1 cellular context compared by ENCODE assay signal in genomic region chr5:115544371-115545064, GRCh38.
A peak's percentile ranks its signal among the peaks of the same experiment; 100 is the strongest.
TF ChIP-seq lines count a peak whose summit lies in the region.

A gene with protein sequence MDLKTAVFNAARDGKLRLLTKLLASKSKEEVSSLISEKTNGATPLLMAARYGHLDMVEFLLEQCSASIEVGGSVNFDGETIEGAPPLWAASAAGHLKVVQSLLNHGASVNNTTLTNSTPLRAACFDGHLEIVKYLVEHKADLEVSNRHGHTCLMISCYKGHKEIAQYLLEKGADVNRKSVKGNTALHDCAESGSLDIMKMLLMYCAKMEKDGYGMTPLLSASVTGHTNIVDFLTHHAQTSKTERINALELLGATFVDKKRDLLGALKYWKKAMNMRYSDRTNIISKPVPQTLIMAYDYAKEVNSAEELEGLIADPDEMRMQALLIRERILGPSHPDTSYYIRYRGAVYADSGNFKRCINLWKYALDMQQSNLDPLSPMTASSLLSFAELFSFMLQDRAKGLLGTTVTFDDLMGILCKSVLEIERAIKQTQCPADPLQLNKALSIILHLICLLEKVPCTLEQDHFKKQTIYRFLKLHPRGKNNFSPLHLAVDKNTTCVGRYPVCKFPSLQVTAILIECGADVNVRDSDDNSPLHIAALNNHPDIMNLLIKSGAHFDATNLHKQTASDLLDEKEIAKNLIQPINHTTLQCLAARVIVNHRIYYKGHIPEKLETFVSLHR (minus strand): TSS chr5:115544775. CDS start chr5:115543493, 1,282 bp downstream.

TF ChIP-seq in HepG2, 621 proteins besides CTCF, POLR2A, EP300 and RAD21 (continued from another document and continues in another):
- TF ChIP-seq, protein P1, sequence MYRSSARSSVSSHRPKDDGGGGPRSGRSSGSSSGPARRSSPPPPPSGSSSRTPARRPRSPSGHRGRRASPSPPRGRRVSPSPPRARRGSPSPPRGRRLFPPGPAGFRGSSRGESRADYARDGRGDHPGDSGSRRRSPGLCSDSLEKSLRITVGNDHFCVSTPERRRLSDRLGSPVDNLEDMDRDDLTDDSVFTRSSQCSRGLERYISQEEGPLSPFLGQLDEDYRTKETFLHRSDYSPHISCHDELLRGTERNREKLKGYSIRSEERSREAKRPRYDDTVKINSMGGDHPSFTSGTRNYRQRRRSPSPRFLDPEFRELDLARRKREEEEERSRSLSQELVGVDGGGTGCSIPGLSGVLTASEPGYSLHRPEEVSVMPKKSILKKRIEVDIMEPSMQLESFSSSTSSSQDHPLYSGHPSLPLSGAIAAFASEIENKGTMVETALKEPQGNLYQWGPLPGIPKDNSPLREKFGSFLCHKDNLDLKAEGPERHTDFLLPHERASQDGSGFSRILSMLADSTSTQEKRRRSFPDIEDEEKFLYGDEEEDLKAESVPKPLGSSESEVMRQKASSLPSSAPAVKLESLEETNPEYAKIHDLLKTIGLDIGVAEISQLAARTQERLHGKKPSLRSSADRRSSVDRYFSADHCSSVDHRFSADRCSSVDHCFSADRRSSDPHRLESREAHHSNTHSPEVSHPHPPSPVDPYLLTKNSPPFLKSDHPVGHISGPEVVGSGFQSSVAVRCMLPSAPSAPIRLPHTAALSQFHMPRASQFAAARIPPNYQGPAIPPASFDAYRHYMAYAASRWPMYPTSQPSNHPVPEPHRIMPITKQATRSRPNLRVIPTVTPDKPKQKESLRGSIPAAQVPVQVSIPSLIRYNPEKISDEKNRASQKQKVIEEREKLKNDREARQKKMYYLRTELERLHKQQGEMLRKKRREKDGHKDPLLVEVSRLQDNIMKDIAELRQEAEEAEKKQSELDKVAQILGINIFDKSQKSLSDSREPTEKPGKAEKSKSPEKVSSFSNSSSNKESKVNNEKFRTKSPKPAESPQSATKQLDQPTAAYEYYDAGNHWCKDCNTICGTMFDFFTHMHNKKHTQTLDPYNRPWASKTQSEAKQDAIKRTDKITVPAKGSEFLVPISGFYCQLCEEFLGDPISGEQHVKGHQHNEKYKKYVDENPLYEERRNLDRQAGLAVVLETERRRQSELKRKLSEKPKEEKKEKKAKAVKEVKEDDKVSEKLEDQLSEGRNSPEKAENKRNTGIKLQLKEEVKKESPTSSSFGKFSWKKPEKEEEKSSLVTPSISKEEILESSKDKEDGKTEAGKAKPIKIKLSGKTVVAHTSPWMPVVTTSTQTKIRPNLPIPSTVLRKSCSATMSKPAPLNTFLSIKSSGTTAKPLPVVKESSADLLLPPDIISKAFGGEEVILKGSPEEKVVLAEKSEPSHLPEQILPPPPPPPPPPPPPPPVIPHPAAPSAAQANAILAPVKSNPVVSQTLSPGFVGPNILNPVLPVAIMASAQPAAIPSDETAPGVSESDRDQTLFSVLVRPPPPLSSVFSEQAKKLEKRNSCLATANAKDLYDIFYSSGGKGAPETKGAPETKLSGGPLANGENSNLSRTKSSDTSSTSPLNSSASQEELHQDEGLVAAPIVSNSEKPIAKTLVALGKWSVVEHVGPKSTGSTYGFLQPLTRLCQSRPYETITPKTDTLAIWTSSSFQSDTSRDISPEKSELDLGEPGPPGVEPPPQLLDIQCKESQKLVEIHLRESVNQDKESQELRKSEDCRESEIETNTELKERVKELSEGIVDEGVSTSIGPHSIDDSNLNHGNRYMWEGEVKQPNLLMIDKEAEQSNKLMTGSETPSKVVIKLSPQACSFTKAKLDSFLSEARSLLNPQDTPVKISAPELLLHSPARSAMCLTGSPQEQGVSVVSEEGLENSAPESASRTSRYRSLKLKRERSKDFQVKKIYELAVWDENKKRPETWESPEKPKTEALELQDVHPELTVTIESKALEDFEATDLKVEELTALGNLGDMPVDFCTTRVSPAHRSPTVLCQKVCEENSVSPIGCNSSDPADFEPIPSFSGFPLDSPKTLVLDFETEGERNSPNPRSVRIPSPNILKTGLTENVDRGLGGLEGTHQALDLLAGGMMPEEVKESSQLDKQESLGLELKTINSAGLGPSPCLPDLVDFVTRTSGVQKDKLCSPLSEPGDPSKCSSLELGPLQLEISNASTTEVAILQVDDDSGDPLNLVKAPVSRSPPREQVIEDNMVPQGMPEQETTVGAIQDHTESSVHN (CRISPR knock-in tag; IDR thresholded peaks at IDR 0.05) = no peak
- TF ChIP-seq ZSCAN9 (CRISPR knock-in tag; IDR thresholded peaks at IDR 0.05; ENCODE audit: borderline replicate concordance) (no peak; the same call in 1 of the 2 replicates), CC2D1A (CRISPR knock-in tag; IDR thresholded peaks at IDR 0.05) (no peak), ZNF460 (CRISPR knock-in tag; IDR thresholded peaks at IDR 0.05; ENCODE audit: borderline replicate concordance) (no peak), IKZF4 (CRISPR knock-in tag; IDR thresholded peaks at IDR 0.05; ENCODE audit: borderline replicate concordance, low read depth, not compliant biosample characterization) (peak; percentile 88), HOMEZ (CRISPR knock-in tag; IDR thresholded peaks at IDR 0.05; ENCODE audit: low read depth) (peak; percentile 39; the same call in 1 of the 2 replicates), ZNF564 (CRISPR knock-in tag; IDR thresholded peaks at IDR 0.05) (peak; percentile 79; the same call in 1 of the 2 replicates), TFAP4 (IDR thresholded peaks at IDR 0.05; ENCODE audit: borderline replicate concordance, low read depth) (peak; percentile 38; the same call in 1 of the 2 replicates), ZNF614 (CRISPR knock-in tag; IDR thresholded peaks at IDR 0.05; ENCODE audit: borderline replicate concordance) (peak; percentile 80; the same call in 1 of the 2 replicates), ZSCAN22 (CRISPR knock-in tag; IDR thresholded peaks at IDR 0.05) (no peak), ZNF362 (CRISPR knock-in tag; IDR thresholded peaks at IDR 0.05; ENCODE audit: borderline replicate concordance) (peak; percentile 3; the same call in 1 of the 2 replicates), GATA4 (IDR thresholded peaks at IDR 0.05; ENCODE audit: borderline replicate concordance, low read depth) (peak; percentile 76; the same call in 1 of the 2 replicates), RXRA (CRISPR knock-in tag; IDR thresholded peaks at IDR 0.05) (peak; percentile 48; the same call in 1 of the 2 replicates), HCFC1 (IDR thresholded peaks at IDR 0.05; ENCODE audit: low read depth, low read length) (no peak), ZSCAN25 (CRISPR knock-in tag; IDR thresholded peaks at IDR 0.05) (peak; percentile 85), ZNF761 (CRISPR knock-in tag; conservative IDR thresholded peaks at IDR 0.05) (no peak; the same call in 1 of the 2 replicates), NR3C1 (CRISPR knock-in tag; IDR thresholded peaks at IDR 0.05) (no peak), RBFOX2 (IDR thresholded peaks at IDR 0.05; ENCODE audit: low read depth, low read length) (peak; percentile 96), ZNF746 (CRISPR knock-in tag; IDR thresholded peaks at IDR 0.05) (no peak), ZBTB8A (CRISPR knock-in tag; IDR thresholded peaks at IDR 0.05; ENCODE audit: borderline replicate concordance, low read depth) (no peak), SETDB1 (CRISPR knock-in tag; IDR thresholded peaks at IDR 0.05; ENCODE audit: borderline replicate concordance) (no peak), CERS6 (CRISPR knock-in tag; IDR thresholded peaks at IDR 0.05) (no peak), ZFP41 (CRISPR knock-in tag; IDR thresholded peaks at IDR 0.05; ENCODE audit: borderline replicate concordance) (0 out of 2 replicates have a peak, but pooled peaks have one; percentile 17), ZNF230 (CRISPR knock-in tag; IDR thresholded peaks at IDR 0.05) (0 out of 2 replicates have a peak, but pooled peaks have one; percentile 52), ZNF451 (CRISPR knock-in tag; IDR thresholded peaks at IDR 0.05) (peak; percentile 97), KDM1A (CRISPR knock-in tag; IDR thresholded peaks at IDR 0.05) (0 out of 2 replicates have a peak, but pooled peaks have one; percentile 14), NFRKB (IDR thresholded peaks at IDR 0.05) (no peak), TEAD3 (CRISPR knock-in tag; optimal IDR thresholded peaks at IDR 0.05; ENCODE audit: borderline replicate concordance) (peak; percentile 78)
- TF ChIP-seq, protein P2, sequence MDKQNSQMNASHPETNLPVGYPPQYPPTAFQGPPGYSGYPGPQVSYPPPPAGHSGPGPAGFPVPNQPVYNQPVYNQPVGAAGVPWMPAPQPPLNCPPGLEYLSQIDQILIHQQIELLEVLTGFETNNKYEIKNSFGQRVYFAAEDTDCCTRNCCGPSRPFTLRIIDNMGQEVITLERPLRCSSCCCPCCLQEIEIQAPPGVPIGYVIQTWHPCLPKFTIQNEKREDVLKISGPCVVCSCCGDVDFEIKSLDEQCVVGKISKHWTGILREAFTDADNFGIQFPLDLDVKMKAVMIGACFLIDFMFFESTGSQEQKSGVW (CRISPR knock-in tag; IDR thresholded peaks at IDR 0.05; ENCODE audit: borderline replicate concordance) = no peak; the same call in 1 of the 2 replicates
- TF ChIP-seq, protein P3, sequence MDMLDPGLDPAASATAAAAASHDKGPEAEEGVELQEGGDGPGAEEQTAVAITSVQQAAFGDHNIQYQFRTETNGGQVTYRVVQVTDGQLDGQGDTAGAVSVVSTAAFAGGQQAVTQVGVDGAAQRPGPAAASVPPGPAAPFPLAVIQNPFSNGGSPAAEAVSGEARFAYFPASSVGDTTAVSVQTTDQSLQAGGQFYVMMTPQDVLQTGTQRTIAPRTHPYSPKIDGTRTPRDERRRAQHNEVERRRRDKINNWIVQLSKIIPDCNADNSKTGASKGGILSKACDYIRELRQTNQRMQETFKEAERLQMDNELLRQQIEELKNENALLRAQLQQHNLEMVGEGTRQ (IDR thresholded peaks at IDR 0.05; ENCODE audit: low read depth, low read length) = no peak
- TF ChIP-seq, protein P3 (CRISPR knock-in tag; IDR thresholded peaks at IDR 0.05; ENCODE audit: borderline replicate concordance) = no peak
- TF ChIP-seq, protein P4, sequence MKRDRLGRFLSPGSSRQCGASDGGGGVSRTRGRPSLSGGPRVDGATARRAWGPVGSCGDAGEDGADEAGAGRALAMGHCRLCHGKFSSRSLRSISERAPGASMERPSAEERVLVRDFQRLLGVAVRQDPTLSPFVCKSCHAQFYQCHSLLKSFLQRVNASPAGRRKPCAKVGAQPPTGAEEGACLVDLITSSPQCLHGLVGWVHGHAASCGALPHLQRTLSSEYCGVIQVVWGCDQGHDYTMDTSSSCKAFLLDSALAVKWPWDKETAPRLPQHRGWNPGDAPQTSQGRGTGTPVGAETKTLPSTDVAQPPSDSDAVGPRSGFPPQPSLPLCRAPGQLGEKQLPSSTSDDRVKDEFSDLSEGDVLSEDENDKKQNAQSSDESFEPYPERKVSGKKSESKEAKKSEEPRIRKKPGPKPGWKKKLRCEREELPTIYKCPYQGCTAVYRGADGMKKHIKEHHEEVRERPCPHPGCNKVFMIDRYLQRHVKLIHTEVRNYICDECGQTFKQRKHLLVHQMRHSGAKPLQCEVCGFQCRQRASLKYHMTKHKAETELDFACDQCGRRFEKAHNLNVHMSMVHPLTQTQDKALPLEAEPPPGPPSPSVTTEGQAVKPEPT (CRISPR knock-in tag; IDR thresholded peaks at IDR 0.05; ENCODE audit: low read depth) = no peak
